18 cellular contexts compared by ENCODE assay signal in the genomic region with DNA sequence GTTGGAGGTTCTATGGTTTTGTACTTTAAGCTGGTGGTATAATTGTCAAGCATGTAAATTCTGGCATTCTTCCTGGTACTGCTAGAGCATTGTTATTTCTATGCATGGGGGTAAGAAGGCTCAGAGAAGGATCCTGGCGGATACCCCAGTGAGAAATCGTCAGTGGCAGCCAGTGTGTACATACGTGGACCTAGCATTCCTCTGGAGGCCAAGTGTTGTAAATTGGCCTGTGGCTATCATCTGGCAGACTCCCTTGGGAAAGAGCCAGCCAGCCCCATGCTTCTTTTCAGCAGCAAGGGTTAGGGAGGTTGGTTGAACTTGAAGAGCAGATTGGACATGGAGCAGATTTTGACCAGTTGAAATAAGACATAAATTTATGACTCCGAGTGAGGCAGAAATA. TPM values are rescaled to one million over a fixed set of nuclear protein-coding genes. Genes with fewer than 3 reads are reported as not detected.
DNase-seq lines count a peak whose midpoint lies in the region; ATAC-seq and TF ChIP-seq lines count a peak whose summit lies in the region.
"Had no signal": no experiment of that assay in that cellular context is flagged by ENCODE, and none has a peak within 500 bp of the region (broad histone marks: within the 10 kb centered on the region; RNA-seq: fewer than 3 reads in every experiment).

No MANE protein-coding gene starts in this region.

- in situ Hi-C loops in astrocyte of the spinal cord (cut with HindIII; ENCODE audit: low sequenced_read_pairs) = no loop called here

- peak in 1 of 2 donors; percentile 45 for ATAC-seq in left cardiac atrium
- ATAC-seq in GM21528 (IDR thresholded peaks at IDR 0.05; ENCODE audit: low FRiP score, unreplicated experiment) = no peak
- ATAC-seq in HG02973 (IDR thresholded peaks at IDR 0.05; ENCODE audit: unreplicated experiment) = no peak
- ATAC-seq: PC-3 had no signal

- intact Hi-C loops in left cardiac atrium (cut with DNase I) = no loop called here

- no peak for TF ChIP-seq CTCF in HFF-Myc (IDR thresholded peaks at IDR 0.05; ENCODE audit: low read depth, low read length, missing control alignments)
- no peak for TF ChIP-seq CTCF in astrocyte of the spinal cord (IDR thresholded peaks at IDR 0.05; ENCODE audit: low read depth, low read length)

- DNase-seq in AG08396 (ENCODE audit: low spot score) (peak; percentile 70), HFF-Myc (ENCODE audit: extremely low read depth, low read depth) (peak; percentile 16), astrocyte of the spinal cord (ENCODE audit: low read depth, low spot score) (peak; percentile 66), left cardiac atrium (peak; percentile 49), NCI-H1694 treated with DMSO at 0.1 percent for 48 hours (lab: John Stamatoyannopoulos, UW) (no peak)
- no peak for DNase-seq in activated naive CD4-positive, alpha-beta T cell treated with anti-CD3 and anti-CD28 coated beads, Interleukin-2, amount 50 U/mL, for 16 hours
- DNase-seq: activated CD4-positive, alpha-beta T cell treated with anti-CD3 and anti-CD28 coated beads, Interleukin-2, amount 50 U/mL, for 48 hours; amygdala; cortex of kidney; NCI-H1694; NCI-H524; PC-3; stimulated activated CD4-positive, alpha-beta T cell treated with anti-CD3 and anti-CD28 coated beads, Interleukin-15, amount 100 ng/mL, for 24 hours; uterus had no signal

- H3K4me3 ChIP-seq in HFF-Myc (replicated peaks; ENCODE audit: low read depth, low read length) (no peak overlapping the region), astrocyte of the spinal cord (ENCODE audit: low read depth, low read length) (no peak overlapping the region)
- H3K4me3 ChIP-seq: BLaER1, prostate gland, uterus had no signal

RNA-seq across cellular contexts. Expression of gene AGO3, which starts 5.2 kb away (rescaled TPM):
- total RNA-seq in left cardiac atrium = 10 to 100 TPM; 16.1 to 23.1 TPM

RNA-seq across cellular contexts. Expression of gene AGO1, which starts 42.7 kb away (rescaled TPM):
- 10 to 100 TPM; 23.7 to 24.6 TPM for total RNA-seq in left cardiac atrium

Comparison
In these comparisons a context has a peak if more than half of its experiments do, and no peak if none do; other contexts are left out.
1. DNase-seq: peak in AG08396 (single experiment), HFF-Myc (single experiment), astrocyte of the spinal cord (single experiment) and left cardiac atrium (single experiment); none in activated naive CD4-positive, alpha-beta T cell treated with anti-CD3 and anti-CD28 coated beads, Interleukin-2, amount 50 U/mL, for 16 hours (single experiment) and NCI-H1694 treated with DMSO at 0.1 percent for 48 hours (single experiment).